In the genomic region with DNA sequence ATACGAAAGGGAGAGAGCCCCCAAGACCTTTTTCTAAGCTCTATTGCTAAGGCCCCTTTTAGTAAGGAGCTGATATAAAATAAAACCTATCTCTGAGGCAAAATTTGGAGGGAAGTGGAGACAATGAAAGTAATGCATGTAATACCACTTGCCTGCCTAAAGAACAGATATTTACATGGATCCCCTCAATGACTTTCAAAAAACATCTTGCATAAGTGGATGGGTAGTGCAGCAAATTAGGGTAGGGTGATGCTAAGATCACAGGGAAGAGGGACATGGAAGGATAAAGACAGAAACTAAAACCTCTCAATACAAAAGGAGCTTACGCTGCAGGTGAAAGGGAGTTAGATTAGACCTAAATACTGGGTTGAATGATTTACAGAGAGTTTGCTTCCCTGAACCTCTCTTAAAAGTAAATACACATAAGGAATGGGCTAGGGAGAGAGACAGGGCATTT, we compare ENCODE assay signal across 8 cellular contexts. TPM values are rescaled to one million over a fixed set of nuclear protein-coding genes. Genes with fewer than 3 reads are reported as not detected.
DNase-seq lines count a peak whose midpoint lies in the region; ATAC-seq, FAIRE-seq and TF ChIP-seq lines count a peak whose summit lies in the region.

No MANE protein-coding gene starts in this region.

- H3K4me3 ChIP-seq in GM23338, result peak overlapping the region; percentile 99
- peak overlapping the region; percentile 94 for H3K4me3 ChIP-seq in SK-N-MC
- H3K4me3 ChIP-seq in fibroblast of lung (replicated peaks in 1 of 4; ENCODE audit: control extremely low read depth in 1 of 4, insufficient read depth in 1 of 4, low read depth in 3 of 4, low read length in 4 of 4), result peak overlapping the region; percentile 70 to 91 (median 84)
- peak overlapping the region; percentile 82 for H3K4me3 ChIP-seq in skeletal muscle cell (ENCODE audit: low read depth, low read length)

- H3K9me3 ChIP-seq in SK-N-MC (ENCODE audit: low read depth, low read length) (no peaks in the 10 kb centered on the region), fibroblast of lung (ENCODE audit: control insufficient read depth, insufficient read depth, low read depth, low read length) (no peaks in the 10 kb centered on the region)

- H3K79me2 ChIP-seq in GM23338 (replicated peaks; ENCODE audit: insufficient read depth) (peaks cover 14% of the 10 kb centered on the region), fibroblast of lung (ENCODE audit: control insufficient read depth, insufficient read depth, low read length) (peaks cover 21% of the 10 kb centered on the region)

- no peaks in the 10 kb centered on the region for H3K9me2 ChIP-seq in GM23338 (ENCODE audit: insufficient read depth)

- H3K4me1 ChIP-seq in GM23338 (ENCODE audit: insufficient read depth) (peaks cover 7% of the 10 kb centered on the region), fibroblast of lung (ENCODE audit: control insufficient read depth, extremely low read depth, insufficient read depth, low read length) (peaks cover 3% of the 10 kb centered on the region)

- peak overlapping the region; percentile 90 for H3K4me3 Mint-ChIP-seq in GM23338

- peak overlapping the region; percentile 96 for H3K27ac Mint-ChIP-seq in GM23338

- H3K27me3 ChIP-seq in GM23338 (ENCODE audit: insufficient read depth), result no peaks in the 10 kb centered on the region
- no peaks in the 10 kb centered on the region for H3K27me3 ChIP-seq in fibroblast of lung (ENCODE audit: control insufficient read depth, insufficient read depth, low read length)

- peaks cover 17% of the 10 kb centered on the region for H3K4me1 Mint-ChIP-seq in GM23338

- CTCF ChIA-PET in GM10248 (lab: Yijun Ruan, JAX), result interaction anchor here (1.1 to 2.4 kb wide), 5 partner anchors 8 to 49 kb away, joined by 3 to 13 read pairs (median 6); partner anchors contain the start of genes EIF2B4, NRBP1 and SNX17

- H3K27ac ChIP-seq in GM23338 (ENCODE audit: low read depth), result peak overlapping the region; percentile 99
- H3K27ac ChIP-seq in SK-N-MC, result peak overlapping the region; percentile 66
- H3K27ac ChIP-seq in fibroblast of lung (ENCODE audit: insufficient read depth, low read length), result peak overlapping the region; percentile 99

- H4K20me1 ChIP-seq in GM23338 (replicated peaks; ENCODE audit: insufficient read depth) (no peaks in the 10 kb centered on the region; the same call in none of the 2 replicates), fibroblast of lung (ENCODE audit: control insufficient read depth, extremely low read depth, insufficient read depth, low read length) (no peaks in the 10 kb centered on the region)

- DNase-seq in GM23338 (ENCODE audit: low spot score) (no peak), SK-N-MC (ENCODE audit: low read depth, low spot score) (no peak), fibroblast of lung (ENCODE audit: low read depth in 2 of 2) (no peak), skeletal muscle cell (ENCODE audit: low read depth) (no peak), foreskin melanocyte (no peak), GM10248 (ENCODE audit: extremely low spot score) (no peak), GM19239 (ENCODE audit: insufficient read length, low spot score) (no peak)

- H3K27me3 Mint-ChIP-seq in GM23338 (ENCODE audit: insufficient read depth, low read depth, poor library complexity), result peaks cover 27% of the 10 kb centered on the region

- H3K36me3 ChIP-seq in GM23338 (ENCODE audit: insufficient read depth), result peaks cover 47% of the 10 kb centered on the region
- H3K36me3 ChIP-seq in SK-N-MC (ENCODE audit: insufficient read depth, low read length), result peaks cover 74% of the 10 kb centered on the region
- H3K36me3 ChIP-seq in fibroblast of lung (ENCODE audit: control insufficient read depth, insufficient read depth, low read length), result peaks cover 42% of the 10 kb centered on the region

- FAIRE-seq in GM19239 (lab: Jason Lieb, UNC), result no peak

- TF ChIP-seq CTCF in GM23338 (conservative IDR thresholded peaks at IDR 0.05; ENCODE audit: low read depth in 2 of 2), result no peak
- TF ChIP-seq CTCF in fibroblast of lung (conservative IDR thresholded peaks at IDR 0.05 in 1 of 2, IDR thresholded peaks at IDR 0.05 in 1 of 2; ENCODE audit: low read depth in 1 of 2, low read length in 2 of 2), result no peak
- TF ChIP-seq CTCF in GM10248 (IDR thresholded peaks at IDR 0.05; ENCODE audit: control extremely low read depth, extremely low read depth, low read depth, missing control alignments), result no peak

- POLR2A ChIA-PET in GM10248 (lab: Yijun Ruan, JAX), result interaction anchor here (0.6 to 1.5 kb wide), 3 partner anchors 30 to 308 kb away, joined by 3 to 4 read pairs (median 3); partner anchors contain the start of genes OST4 and PPM1G

- ATAC-seq in GM23338 (no peak), HG02870 (IDR thresholded peaks at IDR 0.05; ENCODE audit: unreplicated experiment) (no peak)

- H3K36me3 Mint-ChIP-seq in GM23338 (ENCODE audit: low read depth), result peaks cover 78% of the 10 kb centered on the region

- no peaks in the 10 kb centered on the region for H3K9me3 Mint-ChIP-seq in GM23338

- H3K9ac ChIP-seq in SK-N-MC (ENCODE audit: insufficient read length) (peak overlapping the region; percentile 95), fibroblast of lung (ENCODE audit: insufficient read depth, low read length) (peak overlapping the region; percentile 23)

- H2AFZ ChIP-seq in GM23338 (no peak overlapping the region), fibroblast of lung (ENCODE audit: low read length) (no peak overlapping the region)

- H3F3A ChIP-seq in GM23338 (replicated peaks; ENCODE audit: low read depth), result peaks cover 41% of the 10 kb centered on the region

- H3K4me2 ChIP-seq in GM23338, result peak overlapping the region; percentile 99
- peak overlapping the region; percentile 100 for H3K4me2 ChIP-seq in fibroblast of lung (ENCODE audit: extremely low read depth, insufficient read depth, low read length)

TF ChIP-seq in GM23338, 12 proteins besides CTCF, POLR2A, EP300 and RAD21:
- TF ChIP-seq NANOG (IDR thresholded peaks at IDR 0.05; ENCODE audit: borderline replicate concordance) (no peak), POLR2AphosphoS5 (IDR thresholded peaks at IDR 0.05; ENCODE audit: low read depth) (peak; percentile 18; the same call in 1 of the 2 replicates), EZH2 (IDR thresholded peaks at IDR 0.05; ENCODE audit: low read depth, unreplicated experiment) (no peak), ETS1 (IDR thresholded peaks at IDR 0.05) (no peak)

RNA-seq across cellular contexts. Expression of gene ZNF513, which starts 1.1 kb away (rescaled TPM):
- total RNA-seq in GM23338 (2014; rRNA removed; shearing (Covaris generic)), result 13.2 and 13.4 TPM in 2 replicates
- polyA plus RNA-seq in GM23338 (2016; fragmentation: Nextera tagmentation; extraction: Ambion mirVana) (10.4 and 11.3 TPM in 2 replicates), fibroblast of lung (7.0 and 7.4 TPM in 2 replicates)
- 7.7 and 8.4 TPM in 2 replicates for total RNA-seq in fibroblast of lung
- 10.0 and 10.7 TPM in 2 replicates for polyA plus RNA-seq in fibroblast of lung (2012)
- 5.7 and 13.4 TPM in 2 replicates for polyA minus RNA-seq in fibroblast of lung (ENCODE audit: low replicate concordance)

RNA-seq across cellular contexts. Expression of gene SNX17, which starts 9.0 kb away (rescaled TPM):
- total RNA-seq in GM23338 (2014; rRNA removed; shearing (Covaris generic)), result 58.0 and 66.2 TPM in 2 replicates
- 32.6 and 34.0 TPM in 2 replicates for polyA plus RNA-seq in GM23338 (2016; fragmentation: Nextera tagmentation; extraction: Ambion mirVana)
- total RNA-seq in fibroblast of lung, result 152 and 155 TPM in 2 replicates
- polyA plus RNA-seq in fibroblast of lung, result 118 and 134 TPM in 2 replicates
- 121 and 147 TPM in 2 replicates for polyA plus RNA-seq in fibroblast of lung (2012)
- polyA minus RNA-seq in fibroblast of lung (ENCODE audit: low replicate concordance), result 150 and 151 TPM in 2 replicates

RNA-seq across cellular contexts. Expression of gene EIF2B4, which starts 9.3 kb away (rescaled TPM):
- total RNA-seq in GM23338 (2014; rRNA removed; shearing (Covaris generic)), result 43.9 and 51.4 TPM in 2 replicates
- 64.0 and 64.4 TPM in 2 replicates for polyA plus RNA-seq in GM23338 (2016; fragmentation: Nextera tagmentation; extraction: Ambion mirVana)
- total RNA-seq in fibroblast of lung, result 28.6 and 28.8 TPM in 2 replicates
- polyA plus RNA-seq in fibroblast of lung, result 29.8 and 41.2 TPM in 2 replicates
- 41.9 and 62.2 TPM in 2 replicates for polyA plus RNA-seq in fibroblast of lung (2012)
- polyA minus RNA-seq in fibroblast of lung (ENCODE audit: low replicate concordance), result 61.8 and 82.8 TPM in 2 replicates

RNA-seq across cellular contexts. Expression of gene GTF3C2, which starts 22.8 kb away (rescaled TPM):
- 110 and 118 TPM in 2 replicates for total RNA-seq in GM23338 (2014; rRNA removed; shearing (Covaris generic))
- 69.1 and 81.7 TPM in 2 replicates for polyA plus RNA-seq in GM23338 (2016; fragmentation: Nextera tagmentation; extraction: Ambion mirVana)
- 18.2 and 19.2 TPM in 2 replicates for total RNA-seq in fibroblast of lung
- 30.2 and 41.8 TPM in 2 replicates for polyA plus RNA-seq in fibroblast of lung
- polyA plus RNA-seq in fibroblast of lung (2012), result 25.6 and 34.9 TPM in 2 replicates
- 53.0 and 56.7 TPM in 2 replicates for polyA minus RNA-seq in fibroblast of lung (ENCODE audit: low replicate concordance)

RNA-seq across cellular contexts. Expression of gene PPM1G, which starts 30.0 kb away (rescaled TPM):
- 178 and 183 TPM in 2 replicates for total RNA-seq in GM23338 (2014; rRNA removed; shearing (Covaris generic))
- polyA plus RNA-seq in GM23338 (2016; fragmentation: Nextera tagmentation; extraction: Ambion mirVana) (201 and 211 TPM in 2 replicates), fibroblast of lung (54.7 and 85.4 TPM in 2 replicates)
- 63.4 and 67.0 TPM in 2 replicates for total RNA-seq in fibroblast of lung
- 68.1 and 109 TPM in 2 replicates for polyA plus RNA-seq in fibroblast of lung (2012)
- 37.9 and 63.0 TPM in 2 replicates for polyA minus RNA-seq in fibroblast of lung (ENCODE audit: low replicate concordance)
